ENCODE assay signal across 21 cellular contexts in genomic region chr7:121259826-121260225, GRCh38.
"Had no signal": no experiment of that assay in that cellular context is flagged by ENCODE, and none has a peak within 500 bp of the region (broad histone marks: within the 10 kb centered on the region; RNA-seq: fewer than 3 reads in every experiment).

No MANE protein-coding gene starts in this region.

- DNase-seq: activated CD4-positive, alpha-beta T cell treated with anti-CD3 and anti-CD28 coated beads for 1 hour; activated CD4-positive, alpha-beta T cell treated with anti-CD3 and anti-CD28 coated beads, Interleukin-2, amount 50 U/mL, for 1 hour; activated CD8-positive, alpha-beta T cell treated with anti-CD3 and anti-CD28 coated beads, Interleukin-2, amount 10 ng/mL, durations not matched to agents 7 days and 5 days; activated gamma-delta T cell; activated naive CD4-positive, alpha-beta T cell treated with anti-CD3 and anti-CD28 coated beads, Interleukin-2, amount 50 U/mL, for 16 hours; anterior cingulate cortex; body of pancreas; caudate nucleus; dermis blood vessel endothelial cell; effector CD8-positive, alpha-beta T cell; glutamatergic neuron; left ventricle myocardium superior; mammary epithelial cell; stimulated activated CD4-positive, alpha-beta T cell treated with anti-CD3 and anti-CD28 coated beads, Interleukin-12 subunit alpha, Interleukin-12 subunit beta, amount 100 ng/mL, for 4 hours; stimulated activated CD4-positive, alpha-beta T cell treated with anti-CD3 and anti-CD28 coated beads, Interleukin-4, amount 100 ng/mL, for 4 hours; stimulated activated naive CD8-positive, alpha-beta T cell treated with anti-CD3 and anti-CD28 coated beads, Interleukin-15, Interleukin-2, amounts not matched to agents 100 U/mL and 50 U/mL, for 24 hours; upper lobe of left lung had no signal

- H3K4me3 ChIP-seq: body of pancreas, hepatocyte, upper lobe of left lung had no signal

- FAIRE-seq: frontal cortex, TTC549 had no signal

- H3K36me3 ChIP-seq: upper lobe of left lung had no signal

- H3K4me2 ChIP-seq: hepatocyte had no signal

- H3K27me3 ChIP-seq: body of pancreas, hepatocyte, upper lobe of left lung had no signal

- H3K27ac ChIP-seq: body of pancreas, hepatocyte, upper lobe of left lung had no signal

- H3K9me3 ChIP-seq: body of pancreas, upper lobe of left lung had no signal

- H3K4me1 ChIP-seq: body of pancreas, upper lobe of left lung had no signal

- ATAC-seq: activated CD8-positive, alpha-beta T cell treated with anti-CD3 and anti-CD28 coated beads, Interleukin-2, amount 10 ng/mL, durations not matched to agents 7 days and 5 days; body of pancreas; left ventricle myocardium superior; natural killer cell treated with Interleukin-12 subunit alpha and Interleukin-12 subunit beta and Interleukin-15 and Interleukin-18, amount 100 ng/mL, for 72 hours; stimulated activated naive CD8-positive, alpha-beta T cell treated with anti-CD3 and anti-CD28 coated beads, Interleukin-15, Interleukin-2, amounts not matched to agents 100 U/mL and 50 U/mL, for 24 hours had no signal

- H3K79me2 ChIP-seq: hepatocyte had no signal
